ENCODE assay signal across 23 cellular contexts in the genomic region with DNA sequence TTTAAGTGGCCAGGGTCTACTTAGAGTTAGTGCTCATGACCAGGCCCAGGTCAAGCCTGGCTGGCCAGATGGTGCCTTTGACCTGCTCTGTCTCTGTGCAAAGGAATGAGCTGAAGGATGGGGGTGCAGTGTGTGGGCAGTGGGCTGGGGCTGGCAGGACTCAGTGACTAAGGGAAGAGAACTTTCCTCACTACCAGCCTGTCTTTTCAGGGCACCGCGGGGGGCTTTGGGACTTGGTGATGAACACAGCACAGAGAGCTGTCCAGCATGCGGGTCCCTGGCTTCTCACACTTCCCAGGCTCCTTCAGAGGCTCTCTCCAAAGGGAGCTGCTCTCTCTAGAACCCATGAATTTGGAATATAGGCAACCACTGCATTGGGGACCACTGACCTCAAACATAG. TPM values are rescaled to one million over a fixed set of nuclear protein-coding genes. Genes with fewer than 3 reads are reported as not detected.
DNase-seq lines count a peak whose midpoint lies in the region; ATAC-seq and TF ChIP-seq lines count a peak whose summit lies in the region.
"Had no signal": no experiment of that assay in that cellular context is flagged by ENCODE, and none has a peak within 500 bp of the region (broad histone marks: within the 10 kb centered on the region; RNA-seq: fewer than 3 reads in every experiment).

No MANE protein-coding gene starts in this region.

- H3K4me1 ChIP-seq in GM23338 (ENCODE audit: insufficient read depth) (peaks cover 7% of the 10 kb centered on the region), neuronal stem cell (ENCODE audit: control insufficient read depth in 2 of 2, insufficient read depth in 1 of 2, low read depth in 1 of 2, low read length in 2 of 2) (peaks cover 0 to 3% of the 10 kb centered on the region in 2 donors), transverse colon (no peaks in the 10 kb centered on the region)
- H3K4me1 ChIP-seq: A549; BE2C; BLaER1 treated with 17β-estradiol and CSF1 and Interleukin-3, amounts not matched to agents 10 nM and 100 nM had no signal

- peaks cover 2% of the 10 kb centered on the region for H3K27me3 Mint-ChIP-seq in GM23338 (ENCODE audit: insufficient read depth, low read depth, poor library complexity)
- peaks cover 9% of the 10 kb centered on the region for H3K27me3 Mint-ChIP-seq in activated CD4-positive, alpha-beta T cell treated with anti-CD3 and anti-CD28 coated beads for 36 hours

- H3K4me2 ChIP-seq in GM23338 (no peak overlapping the region), neuronal stem cell (ENCODE audit: insufficient read depth, low read length, poor library complexity, severe bottlenecking) (no peak overlapping the region)
- H3K4me2 ChIP-seq: A549; BLaER1 treated with 17β-estradiol and CSF1 and Interleukin-3, amounts not matched to agents 10 nM and 100 nM had no signal

- no peaks in the 10 kb centered on the region for H3K9me2 ChIP-seq in GM23338 (ENCODE audit: insufficient read depth)

- no peak overlapping the region for H2BK12ac ChIP-seq in neuronal stem cell (ENCODE audit: low read length)

- no peak overlapping the region for H3K4ac ChIP-seq in neuronal stem cell (ENCODE audit: low read length)

- DNase-seq in GM23338 (ENCODE audit: low spot score): no peak
- DNase-seq in neuronal stem cell (ENCODE audit: low spot score): no peak
- no peak for DNase-seq in activated CD4-positive, alpha-beta T cell treated with anti-CD3 and anti-CD28 coated beads for 36 hours
- DNase-seq in transverse colon: no peak
- DNase-seq: 8988T; ACHN; AML-193; BE2C; CD4-positive, alpha-beta T cell; CD8-positive, alpha-beta memory T cell; DMS 273 treated with DMSO at 0.1 percent for 48 hours; DMS79; EL; GDM1; H7; HCEC 1CT had no signal

- POLR2A ChIA-PET in activated CD4-positive, alpha-beta T cell treated with anti-CD3 and anti-CD28 coated beads for 36 hours (lab: Charles Lee): no interaction called here

- H2AK5ac ChIP-seq in neuronal stem cell (ENCODE audit: low read depth, low read length): no peak overlapping the region

- no peak overlapping the region for H3K4me3 Mint-ChIP-seq in GM23338
- H3K4me3 Mint-ChIP-seq in activated CD4-positive, alpha-beta T cell treated with anti-CD3 and anti-CD28 coated beads for 36 hours: no peak overlapping the region
- H3K4me3 Mint-ChIP-seq: CD14-positive monocyte; CD4-positive, alpha-beta T cell; CD8-positive, alpha-beta memory T cell had no signal

- no peak overlapping the region for H2BK15ac ChIP-seq in neuronal stem cell (ENCODE audit: low read length)

- H2BK5ac ChIP-seq in neuronal stem cell (ENCODE audit: low read length): no peak overlapping the region

- no peak for TF ChIP-seq POLR2A in transverse colon (IDR thresholded peaks at IDR 0.05)

- no peak overlapping the region for H3K23ac ChIP-seq in neuronal stem cell (ENCODE audit: low read depth, low read length, poor library complexity)

- no peak overlapping the region for H4K91ac ChIP-seq in neuronal stem cell (ENCODE audit: low read depth, low read length, poor library complexity)

- H2BK120ac ChIP-seq in neuronal stem cell (ENCODE audit: low read depth, low read length): no peak overlapping the region

- no peaks in the 10 kb centered on the region for H3K27me3 ChIP-seq in GM23338 (ENCODE audit: insufficient read depth)
- H3K27me3 ChIP-seq in neuronal stem cell (ENCODE audit: control insufficient read depth in 3 of 3, insufficient read depth in 3 of 3, low read depth in 1 of 3, low read length in 3 of 3): peaks cover 0 to 2% (median 0%) of the 10 kb centered on the region in 3 experiments
- peaks cover 14% of the 10 kb centered on the region for H3K27me3 ChIP-seq in transverse colon
- H3K27me3 ChIP-seq: BE2C; BLaER1 treated with 17β-estradiol and CSF1 and Interleukin-3, amounts not matched to agents 10 nM and 100 nM had no signal

- no peak overlapping the region for H4K8ac ChIP-seq in neuronal stem cell (ENCODE audit: low read depth, low read length)

- TF ChIP-seq EP300 in Ishikawa (IDR thresholded peaks at IDR 0.05; ENCODE audit: borderline replicate concordance): no peak
- TF ChIP-seq EP300 in transverse colon (IDR thresholded peaks at IDR 0.05; ENCODE audit: low read depth): no peak

- no peaks in the 10 kb centered on the region for H3K36me3 Mint-ChIP-seq in GM23338 (ENCODE audit: low read depth)
- H3K36me3 Mint-ChIP-seq in activated CD4-positive, alpha-beta T cell treated with anti-CD3 and anti-CD28 coated beads for 36 hours (ENCODE audit: low read depth): no peaks in the 10 kb centered on the region
- H3K36me3 Mint-ChIP-seq: CD14-positive monocyte; CD8-positive, alpha-beta memory T cell had no signal

- no peak for TF ChIP-seq CTCF in GM23338 (conservative IDR thresholded peaks at IDR 0.05; ENCODE audit: low read depth in 2 of 2)
- TF ChIP-seq CTCF in transverse colon (IDR thresholded peaks at IDR 0.05): no peak

- TF ChIP-seq RAD21 in Ishikawa (IDR thresholded peaks at IDR 0.05; ENCODE audit: low read depth): no peak

- CTCF ChIA-PET in activated CD4-positive, alpha-beta T cell treated with anti-CD3 and anti-CD28 coated beads for 36 hours (lab: Charles Lee): no interaction called here

- H4K20me1 ChIP-seq in GM23338 (replicated peaks; ENCODE audit: insufficient read depth): no peaks in the 10 kb centered on the region
- H4K20me1 ChIP-seq: BLaER1 treated with 17β-estradiol and CSF1 and Interleukin-3, amounts not matched to agents 10 nM and 100 nM had no signal

- peaks cover 10% of the 10 kb centered on the region for H3K4me1 Mint-ChIP-seq in GM23338
- H3K4me1 Mint-ChIP-seq in activated CD4-positive, alpha-beta T cell treated with anti-CD3 and anti-CD28 coated beads for 36 hours: no peaks in the 10 kb centered on the region
- H3K4me1 Mint-ChIP-seq: CD14-positive monocyte; CD8-positive, alpha-beta memory T cell had no signal

- whole genome bisulfite sequencing in neuronal stem cell (ENCODE audit: extremely low coverage in 2 of 2, insufficient read length in 2 of 2, insufficient replicate concordance in 1 of 2), 2 donors: no CpG with 5 or more reads among the region's 3 CpGs
- 92% methylated on average over 3 of the region's 3 CpGs; no CpG with 5 or more reads in 1 of the 2 donors for WGBS in transverse colon (ENCODE audit: low coverage in 1 of 2), 2 donors

- no peaks in the 10 kb centered on the region for H3F3A ChIP-seq in GM23338 (replicated peaks; ENCODE audit: low read depth)

- H3K9me3 ChIP-seq in neuronal stem cell (replicated peaks in 1 of 2; ENCODE audit: control insufficient read depth in 2 of 2, insufficient read depth in 1 of 2, low read depth in 1 of 2, low read length in 2 of 2) (no peaks in the 10 kb centered on the region), transverse colon (no peaks in the 10 kb centered on the region)
- H3K9me3 ChIP-seq: A549; BE2C; BLaER1 treated with 17β-estradiol and CSF1 and Interleukin-3, amounts not matched to agents 10 nM and 100 nM had no signal

- no peak overlapping the region for H3K9ac ChIP-seq in neuronal stem cell (ENCODE audit: low read depth, low read length, poor library complexity)
- H3K9ac ChIP-seq: BLaER1 treated with 17β-estradiol and CSF1 and Interleukin-3, amounts not matched to agents 10 nM and 100 nM had no signal

- no peaks in the 10 kb centered on the region for H3K79me2 ChIP-seq in GM23338 (replicated peaks; ENCODE audit: insufficient read depth)

- H3K14ac ChIP-seq in neuronal stem cell (ENCODE audit: low read length): no peak overlapping the region

- H3K9me3 Mint-ChIP-seq in GM23338: no peaks in the 10 kb centered on the region
- no peaks in the 10 kb centered on the region for H3K9me3 Mint-ChIP-seq in activated CD4-positive, alpha-beta T cell treated with anti-CD3 and anti-CD28 coated beads for 36 hours (ENCODE audit: low read depth)
- H3K9me3 Mint-ChIP-seq: CD4-positive, alpha-beta T cell; CD8-positive, alpha-beta memory T cell had no signal

- H3K27ac ChIP-seq in GM23338 (ENCODE audit: low read depth) (no peak overlapping the region), neuronal stem cell (replicated peaks; ENCODE audit: low read length) (no peak overlapping the region), transverse colon (no peak overlapping the region)
- H3K27ac ChIP-seq: A549; BLaER1 treated with 17β-estradiol and CSF1 and Interleukin-3, amounts not matched to agents 10 nM and 100 nM had no signal

- in situ Hi-C loops in transverse colon (cut with MboI; ENCODE audit: low pct_ligation_motif_present in 1 of 4, low pct_unique_long_range_greater_than_20kb in 1 of 4, low sequenced_read_pairs in 3 of 4): no loop called here

- H3K36me3 ChIP-seq in GM23338 (ENCODE audit: insufficient read depth): no peaks in the 10 kb centered on the region
- H3K36me3 ChIP-seq in neuronal stem cell (replicated peaks in 1 of 2; ENCODE audit: control insufficient read depth in 2 of 2, insufficient read depth in 2 of 2, low read length in 2 of 2): no peaks in the 10 kb centered on the region
- no peaks in the 10 kb centered on the region for H3K36me3 ChIP-seq in transverse colon
- H3K36me3 ChIP-seq: BE2C; BLaER1 treated with 17β-estradiol and CSF1 and Interleukin-3, amounts not matched to agents 10 nM and 100 nM had no signal

- ATAC-seq in GM23338 (no peak), HG02870 (IDR thresholded peaks at IDR 0.05; ENCODE audit: unreplicated experiment) (no peak)
- no peak for ATAC-seq in activated CD4-positive, alpha-beta T cell treated with anti-CD3 and anti-CD28 coated beads for 36 hours
- ATAC-seq: GM12878 had no signal

- peak overlapping the region; percentile 18 for H3K18ac ChIP-seq in neuronal stem cell (ENCODE audit: low read length)

- H3K79me1 ChIP-seq in neuronal stem cell (ENCODE audit: low read depth, low read length): no peaks in the 10 kb centered on the region

- H3K27ac Mint-ChIP-seq in GM23338: no peak overlapping the region
- H3K27ac Mint-ChIP-seq in activated CD4-positive, alpha-beta T cell treated with anti-CD3 and anti-CD28 coated beads for 36 hours: no peak overlapping the region
- H3K27ac Mint-ChIP-seq: CD14-positive monocyte; CD4-positive, alpha-beta T cell; CD8-positive, alpha-beta memory T cell had no signal

- no peak overlapping the region for H3K4me3 ChIP-seq in GM23338
- no peak overlapping the region for H3K4me3 ChIP-seq in neuronal stem cell (ENCODE audit: low read length in 2 of 2)
- no peak overlapping the region for H3K4me3 ChIP-seq in transverse colon
- H3K4me3 ChIP-seq: A549; BLaER1 treated with 17β-estradiol and CSF1 and Interleukin-3, amounts not matched to agents 10 nM and 100 nM; GM12878 had no signal

- H2AFZ ChIP-seq in GM23338 (no peak overlapping the region), neuronal stem cell (ENCODE audit: low read length) (no peak overlapping the region)

- intact Hi-C loops in activated CD4-positive, alpha-beta T cell treated with anti-CD3 and anti-CD28 coated beads for 36 hours (cut with DNase I, micrococcal nuclease): loop anchor here in 1 of 2 experiments (10.0 kb wide), 1 partner anchor 59 kb away; no protein-coding TSS in a partner anchor
- intact Hi-C loops in transverse colon (cut with DNase I; ENCODE audit: low total_unique reads): no loop called here

TF ChIP-seq in Ishikawa, 13 proteins besides CTCF, POLR2A, EP300 and RAD21 (continues in another document):
- TF ChIP-seq FOXM1 (IDR thresholded peaks at IDR 0.05; ENCODE audit: borderline replicate concordance, low read depth): no peak

RNA-seq across cellular contexts. Expression of a gene that starts 43.0 kb away (rescaled TPM):
- total RNA-seq in GM23338 (2014; rRNA removed; shearing (Covaris generic)): not detected in 2 replicates
- polyA plus RNA-seq in GM23338 (2016; fragmentation: Nextera tagmentation; extraction: Ambion mirVana): 0.55 TPM in 1 of 2 replicates, not detected in the other
- polyA plus RNA-seq in neuronal stem cell (2013, experiment 1 of 2): not detected
- not detected for polyA plus RNA-seq in neuronal stem cell (2013, experiment 2 of 2)
- not detected for total RNA-seq in activated CD4-positive, alpha-beta T cell treated with anti-CD3 and anti-CD28 coated beads for 36 hours
- total RNA-seq in transverse colon: not detected
- total RNA-seq: CD4-positive, alpha-beta T cell; CD8-positive, alpha-beta memory T cell; GM12878; H1; H7 had no signal
- polyA plus RNA-seq: A549; CD14-positive monocyte; CD8-positive, alpha-beta memory T cell; GM12878; H1 had no signal
